In genomic region chr12:125225641-125226040, GRCh38 we compare ENCODE assay signal across 26 cellular contexts. TPM values are rescaled to one million over a fixed set of nuclear protein-coding genes. Genes with fewer than 3 reads are reported as not detected.
"Had no signal": no experiment of that assay in that cellular context is flagged by ENCODE, and none has a peak within 500 bp of the region (broad histone marks: within the 10 kb centered on the region; RNA-seq: fewer than 3 reads in every experiment).

No MANE protein-coding gene starts in this region.

- H3K4me3 ChIP-seq: ascending aorta, cardiac muscle cell, MG63, PC-9 had no signal

- DNase-seq: activated CD4-positive, alpha-beta T cell treated with anti-CD3 and anti-CD28 coated beads for 36 hours; activated CD4-positive, alpha-beta T cell treated with anti-CD3 and anti-CD28 coated beads, Interleukin-2, amount 10 ng/mL, durations not matched to agents 7 days and 5 days; activated CD4-positive, alpha-beta T cell treated with anti-CD3 and anti-CD28 coated beads, Interleukin-2, amount 50 U/mL, for 48 hours; activated CD8-positive, alpha-beta memory T cell treated with anti-CD3 and anti-CD28 coated beads, Interleukin-2, amount 50 U/mL, for 4 hours; activated CD8-positive, alpha-beta T cell treated with anti-CD3 and anti-CD28 coated beads, Interleukin-2, amount 10 ng/mL, durations not matched to agents 7 days and 5 days; activated naive CD8-positive, alpha-beta T cell treated with anti-CD3 and anti-CD28 coated beads, Interleukin-2, amount 10 ng/mL, durations not matched to agents 7 days and 5 days; activated T-cell treated with anti-CD3 and anti-CD28 coated beads for 4 hours; activated T-cell treated with anti-CD3 and anti-CD28 coated beads, Interleukin-2, amount 50 U/mL, for 4 hours; amygdala; Kasumi-1; KG1; MG63; NCI-H1048; NCI-H1105 treated with DMSO at 0.1 percent for 48 hours; NCI-H1436; NCI-H1694; NCI-H2029; NCI-H345; NCI-H524 treated with DMSO at 0.1 percent for 48 hours; PC-9; Right ventricle myocardium superior had no signal

- H3K36me3 ChIP-seq: ascending aorta, cardiac muscle cell, MG63 had no signal

- FAIRE-seq: TTC549 had no signal

- H3K9me3 ChIP-seq: ascending aorta, MG63 had no signal

- H3K27ac ChIP-seq: ascending aorta, cardiac muscle cell, PC-9 had no signal

- ATAC-seq: activated CD4-positive, alpha-beta T cell treated with anti-CD3 and anti-CD28 coated beads for 36 hours; activated CD4-positive, CD25-positive, alpha-beta regulatory T cell treated with anti-CD3 and anti-CD28 coated beads, Interleukin-2, amount 50 U/mL, for 24 hours; activated CD8-positive, alpha-beta T cell treated with anti-CD3 and anti-CD28 coated beads, Interleukin-2, amount 10 ng/mL, durations not matched to agents 7 days and 5 days; activated T-cell treated with anti-CD3 and anti-CD28 coated beads, Interleukin-2, amount 50 U/mL, for 4 hours had no signal

- H3K4me1 ChIP-seq: ascending aorta had no signal

- H3K4me2 ChIP-seq: PC-9 had no signal

- H3K27me3 ChIP-seq: ascending aorta, cardiac muscle cell, MG63 had no signal

- H2AFZ ChIP-seq: PC-9 had no signal

RNA-seq across cellular contexts. Expression of gene TMEM132B, which starts 39.5 kb away (rescaled TPM):
- total RNA-seq: activated CD4-positive, alpha-beta T cell treated with anti-CD3 and anti-CD28 coated beads for 36 hours; activated CD4-positive, alpha-beta T cell treated with anti-CD3 and anti-CD28 coated beads, Interleukin-2, amount 10 ng/mL, durations not matched to agents 7 days and 5 days; activated CD8-positive, alpha-beta T cell treated with anti-CD3 and anti-CD28 coated beads, Interleukin-2, amount 10 ng/mL, durations not matched to agents 7 days and 5 days; activated naive CD8-positive, alpha-beta T cell treated with anti-CD3 and anti-CD28 coated beads, Interleukin-2, amount 10 ng/mL, durations not matched to agents 7 days and 5 days; activated T-helper 1 cell treated with anti-CD3 and anti-CD28 coated beads, Interleukin-12 subunit alpha, Interleukin-12 subunit beta, Interleukin-2, Interleukin-4 antibody, amounts not matched to agents 30 ng/mL and 10 ng/mL and 1 ng/mL, durations not matched to agents 14 hours and 24 hours and 36 hours; PC-9 had no signal
